ENCODE assay signal across 1 cellular context in genomic region chr20:54209216-54209813, GRCh38.
TF ChIP-seq lines count a peak whose summit lies in the region.

No MANE protein-coding gene starts in this region.

TF ChIP-seq in H1, 55 proteins besides CTCF, POLR2A, EP300 and RAD21:
- TF ChIP-seq CTBP2 (IDR thresholded peaks at IDR 0.05; ENCODE audit: borderline replicate concordance, insufficient read depth, insufficient read length, low read length), result no peak
- TF ChIP-seq KDM4A (IDR thresholded peaks at IDR 0.05; ENCODE audit: low read depth, low read length, severe bottlenecking), result no peak
- no peak for TF ChIP-seq PHF8 (conservative IDR thresholded peaks at IDR 0.05; ENCODE audit: low read depth, low read length)
- TF ChIP-seq TAF7 (optimal IDR thresholded peaks at IDR 0.05; ENCODE audit: borderline replicate concordance, low read depth, low read length), result no peak
- TF ChIP-seq BCL11A (IDR thresholded peaks at IDR 0.05; ENCODE audit: low read depth in 2 of 2, low read length in 2 of 2), result no peak
- no peak for TF ChIP-seq CREB1 (IDR thresholded peaks at IDR 0.05)
- TF ChIP-seq NRF1 (IDR thresholded peaks at IDR 0.05; ENCODE audit: low read depth, low read length), result no peak
- no peak for TF ChIP-seq USF2 (IDR thresholded peaks at IDR 0.05; ENCODE audit: low read length)
- TF ChIP-seq ZNF274 (IDR thresholded peaks at IDR 0.05; ENCODE audit: borderline replicate concordance, extremely low read depth, low read length), result no peak
- TF ChIP-seq GABPA (IDR thresholded peaks at IDR 0.05; ENCODE audit: borderline replicate concordance, insufficient read depth, low read length), result no peak
- TF ChIP-seq KDM5A (IDR thresholded peaks at IDR 0.05; ENCODE audit: low read length), result no peak
- no peak for TF ChIP-seq JUN (IDR thresholded peaks at IDR 0.05; ENCODE audit: low read depth, low read length)
- TF ChIP-seq E2F6 (IDR thresholded peaks at IDR 0.05), result no peak
- TF ChIP-seq CBX5 (IDR thresholded peaks at IDR 0.05; ENCODE audit: low read depth, low read length), result no peak
- TF ChIP-seq RBBP5 (IDR thresholded peaks at IDR 0.05; ENCODE audit: borderline replicate concordance, low read depth, low read length), result no peak
- no peak for TF ChIP-seq ATF3 (IDR thresholded peaks at IDR 0.05; ENCODE audit: insufficient read depth, low read depth, low read length)
- TF ChIP-seq NANOG (IDR thresholded peaks at IDR 0.05; ENCODE audit: insufficient read depth, low read depth, low read length, poor library complexity, severe bottlenecking), result no peak
- no peak for TF ChIP-seq RXRA (IDR thresholded peaks at IDR 0.05; ENCODE audit: insufficient read depth, low read depth, low read length)
